In genomic region chr14:72377016-72377415, GRCh38 we compare ENCODE assay signal across 26 cellular contexts.
"Had no signal": no experiment of that assay in that cellular context is flagged by ENCODE, and none has a peak within 500 bp of the region (broad histone marks: within the 10 kb centered on the region; RNA-seq: fewer than 3 reads in every experiment).

No MANE protein-coding gene starts in this region.

- H3K27ac ChIP-seq: RWPE1, SJCRH30 had no signal

- H3K36me3 ChIP-seq: SJCRH30 had no signal

- H3K4me3 ChIP-seq: SJCRH30 had no signal

- H3K27me3 ChIP-seq: SJCRH30 had no signal

- DNase-seq: IMR-90; Kasumi-1; KG1; NCI-H1092; NCI-H1105 treated with DMSO at 0.1 percent for 48 hours; NCI-H1417 treated with DMSO at 0.1 percent for 48 hours; NCI-H146; NCI-H1694 treated with DMSO at 0.1 percent for 48 hours; NCI-H1930; NCI-H2081; NCI-H2107; NCI-H2171; NCI-H226; NCI-H446; NCI-H510A; NCI-H524 treated with DMSO at 0.1 percent for 48 hours; NCI-H69; NCI-H774; NK-92 treated with Interleukin-12 subunit alpha and Interleukin-12 subunit beta, amount 100 ng/mL, for 24 hours; PC-3; SHP77; SJCRH30 had no signal

- H3K4me1 ChIP-seq: SJCRH30 had no signal

- ATAC-seq: HepG2, Panc1, PC-3, SK-N-SH treated with all-trans-retinoic acid at 6 μM for 48 hours had no signal

- H3K9me3 ChIP-seq: SJCRH30 had no signal
